ENCODE assay signal across 8 cellular contexts in genomic region chr3:51384730-51385473, GRCh38. TPM values are rescaled to one million over a fixed set of nuclear protein-coding genes. Genes with fewer than 3 reads are reported as not detected.
DNase-seq lines count a peak whose midpoint lies in the region; ATAC-seq and TF ChIP-seq lines count a peak whose summit lies in the region.

Gene MANF (plus strand): TSS chr3:51385291. CDS start chr3:51385343, 52 bp downstream.

- peak; percentile 96 to 98 for ATAC-seq in CD4-positive, CD25-positive, alpha-beta regulatory T cell (ENCODE audit: low read depth in 2 of 2)
- peak; percentile 91 for ATAC-seq in GM19438 (IDR thresholded peaks at IDR 0.05; ENCODE audit: low read depth, unreplicated experiment)
- peak; percentile 71 for ATAC-seq in HG03575 (IDR thresholded peaks at IDR 0.05; ENCODE audit: extremely low read depth, insufficient number of reproducible peaks, low FRiP score, unreplicated experiment)

- WGBS in liver: under 1% methylated on average over 65 of the region's 65 CpGs

- intact Hi-C loops in activated CD4-positive, alpha-beta memory T cell treated with anti-CD3 and anti-CD28 coated beads for 36 hours (cut with micrococcal nuclease): loop anchor here (1.0 to 2.0 kb wide), 5 partner anchors 49 to 812 kb away; partner anchors contain the start of genes DCAF1, MAPKAPK3 and TEX264

- H3K27me3 Mint-ChIP-seq in CD4-positive, CD25-positive, alpha-beta regulatory T cell: no peaks in the 10 kb centered on the region
- H3K27me3 Mint-ChIP-seq in activated CD4-positive, alpha-beta memory T cell treated with anti-CD3 and anti-CD28 coated beads for 36 hours: no peaks in the 10 kb centered on the region

- H3K27ac Mint-ChIP-seq in CD4-positive, CD25-positive, alpha-beta regulatory T cell: peak within 1 kb of the TSS; percentile 98 to 99 (median 98)
- H3K27ac Mint-ChIP-seq in activated CD4-positive, alpha-beta memory T cell treated with anti-CD3 and anti-CD28 coated beads for 36 hours: peak within 1 kb of the TSS; percentile 98

- no peaks in the 10 kb centered on the region for H3K27me3 ChIP-seq in CD4-positive, CD25-positive, alpha-beta regulatory T cell (ENCODE audit: control insufficient read depth, insufficient read depth, low read length)
- no peaks in the 10 kb centered on the region for H3K27me3 ChIP-seq in liver (ENCODE audit: control insufficient read depth in 4 of 4, insufficient read depth in 4 of 4, low read length in 3 of 4)

- POLR2A ChIA-PET in activated CD4-positive, alpha-beta memory T cell treated with anti-CD3 and anti-CD28 coated beads for 36 hours (lab: Charles Lee): interaction anchor here (0.7 to 1.7 kb wide), 12 partner anchors 8 to 773 kb away, joined by 3 to 10 read pairs (median 4); partner anchors contain the start of genes CISH, DCAF1 and MAPKAPK3

- H3K4me3 ChIP-seq in CD4-positive, CD25-positive, alpha-beta regulatory T cell (ENCODE audit: low read depth, low read length): peak within 1 kb of the TSS; percentile 82
- H3K4me3 ChIP-seq in liver (ENCODE audit: low read depth in 1 of 3, low read length in 3 of 3): peak within 1 kb of the TSS; percentile 82 to 99 (median 91)

- peaks cover 6% of the 10 kb centered on the region for H3K36me3 Mint-ChIP-seq in CD4-positive, CD25-positive, alpha-beta regulatory T cell
- H3K36me3 Mint-ChIP-seq in activated CD4-positive, alpha-beta memory T cell treated with anti-CD3 and anti-CD28 coated beads for 36 hours: peaks cover 31% of the 10 kb centered on the region

- no peak for TF ChIP-seq CTCF in liver (IDR thresholded peaks at IDR 0.05; ENCODE audit: low read depth, low read length, missing input control)

- H3K9me3 ChIP-seq in CD4-positive, CD25-positive, alpha-beta regulatory T cell (ENCODE audit: control insufficient read depth in 2 of 2, low read length in 2 of 2): no peaks in the 10 kb centered on the region
- H3K9me3 ChIP-seq in liver (ENCODE audit: control insufficient read depth in 4 of 4, low read length in 3 of 4): no peaks in the 10 kb centered on the region

- H3K4me1 ChIP-seq in CD4-positive, CD25-positive, alpha-beta regulatory T cell (ENCODE audit: control insufficient read depth, insufficient read depth, low read length, poor library complexity, severe bottlenecking): peaks cover 43% of the 10 kb centered on the region
- peaks cover 0 to 48% (median 38%) of the 10 kb centered on the region in 4 donors for H3K4me1 ChIP-seq in liver (ENCODE audit: control insufficient read depth in 4 of 4, insufficient read depth in 4 of 4, low read length in 3 of 4)

- no peaks in the 10 kb centered on the region for H3K9me3 Mint-ChIP-seq in CD4-positive, CD25-positive, alpha-beta regulatory T cell
- no peaks in the 10 kb centered on the region for H3K9me3 Mint-ChIP-seq in activated CD4-positive, alpha-beta memory T cell treated with anti-CD3 and anti-CD28 coated beads for 36 hours

- peak; percentile 97 to 99 (median 98) for DNase-seq in CD4-positive, CD25-positive, alpha-beta regulatory T cell
- DNase-seq in NCI-H82 treated with DMSO at 0.1 percent for 48 hours (lab: John Stamatoyannopoulos, UW; ENCODE audit: unreplicated experiment): peak; percentile 85
- peak; percentile 99 for DNase-seq in activated CD4-positive, alpha-beta memory T cell treated with anti-CD3 and anti-CD28 coated beads for 36 hours
- DNase-seq in dermis microvascular lymphatic vessel endothelial cell (ENCODE audit: low read depth in 2 of 2): peak; percentile 95 to 99
- peak; percentile 97 for DNase-seq in stimulated activated CD4-positive, alpha-beta T cell treated with anti-CD3 and anti-CD28 coated beads, Interleukin-4, amount 100 ng/mL, for 24 hours

- CTCF ChIA-PET in activated CD4-positive, alpha-beta memory T cell treated with anti-CD3 and anti-CD28 coated beads for 36 hours (lab: Charles Lee): interaction anchor here (0.7 to 1.9 kb wide), 12 partner anchors 10 to 812 kb away, joined by 3 to 9 read pairs (median 4); no protein-coding TSS in a partner anchor

- H3K4me1 Mint-ChIP-seq in CD4-positive, CD25-positive, alpha-beta regulatory T cell: peaks cover 16 to 60% (median 36%) of the 10 kb centered on the region in 4 donors
- peaks cover 50% of the 10 kb centered on the region for H3K4me1 Mint-ChIP-seq in activated CD4-positive, alpha-beta memory T cell treated with anti-CD3 and anti-CD28 coated beads for 36 hours (ENCODE audit: low read depth)

- H3K36me3 ChIP-seq in CD4-positive, CD25-positive, alpha-beta regulatory T cell (ENCODE audit: control insufficient read depth, insufficient read depth, low read length): peaks cover 16% of the 10 kb centered on the region
- peaks cover 6 to 15% (median 13%) of the 10 kb centered on the region in 4 donors for H3K36me3 ChIP-seq in liver (ENCODE audit: control insufficient read depth in 4 of 4, insufficient read depth in 3 of 4, low read depth in 1 of 4, low read length in 3 of 4)

- peak within 1 kb of the TSS; percentile 90 to 93 for H3K9ac ChIP-seq in liver (ENCODE audit: low read depth in 1 of 2, low read length in 2 of 2)

- peak within 1 kb of the TSS; percentile 88 for H3K27ac ChIP-seq in CD4-positive, CD25-positive, alpha-beta regulatory T cell (ENCODE audit: insufficient read depth, low read length, poor library complexity, severe bottlenecking)
- H3K27ac ChIP-seq in liver (ENCODE audit: low read depth in 1 of 2, low read length in 2 of 2): peak within 1 kb of the TSS; percentile 95 to 96

- TF ChIP-seq RAD21 in liver (IDR thresholded peaks at IDR 0.05): no peak

- H3K4me3 Mint-ChIP-seq in CD4-positive, CD25-positive, alpha-beta regulatory T cell: peak within 1 kb of the TSS; percentile 96 to 99 (median 99)
- peak within 1 kb of the TSS; percentile 93 for H3K4me3 Mint-ChIP-seq in activated CD4-positive, alpha-beta memory T cell treated with anti-CD3 and anti-CD28 coated beads for 36 hours

TF ChIP-seq in liver, 16 proteins besides CTCF, POLR2A, EP300 and RAD21:
- no peak for TF ChIP-seq JUND (IDR thresholded peaks at IDR 0.05)
- TF ChIP-seq FOXA1 (IDR thresholded peaks at IDR 0.05): no peak
- peak; percentile 44 for TF ChIP-seq NR2F2 (IDR thresholded peaks at IDR 0.05)
- TF ChIP-seq FOXA2 (IDR thresholded peaks at IDR 0.05): no peak
- peak; percentile 79 for TF ChIP-seq REST (IDR thresholded peaks at IDR 0.05)
- TF ChIP-seq SP1 (IDR thresholded peaks at IDR 0.05): peak; percentile 90
- TF ChIP-seq RXRA (IDR thresholded peaks at IDR 0.05): peak; percentile 73 to 87
- peak in 1 of 2 donors; percentile 24 for TF ChIP-seq HNF4A (conservative IDR thresholded peaks at IDR 0.05)
- TF ChIP-seq YY1 (IDR thresholded peaks at IDR 0.05): peak; percentile 100
- TF ChIP-seq TAF1 (conservative IDR thresholded peaks at IDR 0.05): peak; percentile 3
- TF ChIP-seq ZBTB33 (IDR thresholded peaks at IDR 0.05): no peak
- peak in 1 of 2 donors; percentile 90 for TF ChIP-seq GABPA (IDR thresholded peaks at IDR 0.05 in 1 of 2, conservative IDR thresholded peaks at IDR 0.05 in 1 of 2)
- TF ChIP-seq MAX (IDR thresholded peaks at IDR 0.05): no peak
TF ChIP-seq in liver: peak in this region for 8.

RNA-seq across cellular contexts. Expression of gene MANF, which starts in this region (rescaled TPM):
- 33.9 TPM for total RNA-seq in CD4-positive, CD25-positive, alpha-beta regulatory T cell
- polyA plus RNA-seq in CD4-positive, CD25-positive, alpha-beta regulatory T cell: 10 to 100 TPM; 34.5 to 55.4 (median 43.5) TPM
- 100 to 1,000 TPM; 151 to 162 TPM for total RNA-seq in activated CD4-positive, alpha-beta memory T cell treated with anti-CD3 and anti-CD28 coated beads for 36 hours
- 60.7 and 75.7 TPM in 2 replicates for total RNA-seq in dermis microvascular lymphatic vessel endothelial cell
- total RNA-seq in liver: 100 to 1,000 TPM in 1 of 2 donors, 10 to 100 TPM in 1; 28.9 to 109 TPM
- polyA plus RNA-seq in liver: 100 to 1,000 TPM in 1 of 2 donors, 10 to 100 TPM in 1; 42.5 to 116 TPM

Comparison
In these comparisons a context has a peak if more than half of its experiments do, and no peak if none do; other contexts are left out.
1. Peak in every context shown above with its lines: DNase-seq, ATAC-seq, H3K4me3 ChIP-seq and H3K27ac ChIP-seq.